ENCODE assay signal across 11 cellular contexts in genomic region chr21:39088831-39089380, GRCh38.
DNase-seq lines count a peak whose midpoint lies in the region; ATAC-seq, FAIRE-seq and TF ChIP-seq lines count a peak whose summit lies in the region.
"Had no signal": no experiment of that assay in that cellular context is flagged by ENCODE, and none has a peak within 500 bp of the region (broad histone marks: within the 10 kb centered on the region; RNA-seq: fewer than 3 reads in every experiment).

No MANE protein-coding gene starts in this region.

- H3F3A ChIP-seq in GM23248 (ENCODE audit: insufficient read depth) (no peaks in the 10 kb centered on the region), PC-3 (ENCODE audit: low read length, unreplicated experiment) (no peaks in the 10 kb centered on the region)

- H3K27ac ChIP-seq in GM23248 (no peak overlapping the region), PC-3 (ENCODE audit: low read length) (0 out of 2 replicates have a peak overlapping the region, but pooled peaks have one; percentile 8), endothelial cell of umbilical vein (ENCODE audit: insufficient read depth, low read depth, low read length) (no peak overlapping the region), osteoblast (ENCODE audit: low read depth, low read length) (no peak overlapping the region)

- POLR2A ChIA-PET in PC-3 (lab: Charles Lee; ENCODE audit: unreplicated experiment) (no interaction called here), endothelial cell of umbilical vein (lab: Charles Lee) (no interaction called here)

- peak; percentile 52 for DNase-seq in GM23248
- DNase-seq in PC-3 = peak; percentile 66
- peak; percentile 58 for DNase-seq in endothelial cell of umbilical vein (ENCODE audit: low read depth, low spot score)
- peak; percentile 77 for DNase-seq in osteoblast (ENCODE audit: insufficient read length, low spot score, missing footprints)
- no peak for DNase-seq in DMS153 treated with DMSO at 0.1 percent for 48 hours (lab: John Stamatoyannopoulos, UW; ENCODE audit: unreplicated experiment)
- no peak for DNase-seq in natural killer cell treated with Interleukin-12 subunit alpha and Interleukin-12 subunit beta and Interleukin-15 and Interleukin-18, amount 100 ng/mL, for 72 hours (ENCODE audit: low spot score)
- no peak for DNase-seq in H4 (ENCODE audit: low spot score)
- no peak for DNase-seq in NK-92 treated with Interleukin-12 subunit alpha and Interleukin-12 subunit beta, amount 100 ng/mL, for 24 hours (lab: John Stamatoyannopoulos, UW)
- DNase-seq: activated B cell treated with CpG ODN at 0.5 μM for 24 hours, cerebellar nuclear complex had no signal

- H3K4me2 ChIP-seq in GM23248 (ENCODE audit: unreplicated experiment) = no peak overlapping the region
- no peak overlapping the region for H3K4me2 ChIP-seq in PC-3 (ENCODE audit: low read length)
- no peak overlapping the region for H3K4me2 ChIP-seq in endothelial cell of umbilical vein (ENCODE audit: insufficient read depth, low read length)
- no peak overlapping the region for H3K4me2 ChIP-seq in osteoblast (ENCODE audit: insufficient read depth, low read length)

- dilution Hi-C loops in endothelial cell of umbilical vein (cut with MboI; ENCODE audit: extremely low pct_ligation_motif_present, low sequenced_read_pairs) = no loop called here

- no peaks in the 10 kb centered on the region for H3K9me3 ChIP-seq in GM23248 (ENCODE audit: low read depth)
- H3K9me3 ChIP-seq in PC-3 (ENCODE audit: low read length) = no peaks in the 10 kb centered on the region
- H3K9me3 ChIP-seq in endothelial cell of umbilical vein (replicated peaks; ENCODE audit: control insufficient read depth, insufficient read depth, low read length) = no peaks in the 10 kb centered on the region
- peaks cover 2% of the 10 kb centered on the region for H3K9me3 ChIP-seq in osteoblast (ENCODE audit: low read depth, low read length)
- H3K9me3 ChIP-seq: tibial nerve had no signal

- FAIRE-seq in endothelial cell of umbilical vein (lab: Jason Lieb, UNC) = peak; percentile 76

- CTCF ChIA-PET in PC-3 (lab: Charles Lee) (no interaction called here), endothelial cell of umbilical vein (lab: Charles Lee) (no interaction called here)

- no peak overlapping the region for H3K9ac ChIP-seq in GM23248
- H3K9ac ChIP-seq in PC-3 (ENCODE audit: low read length) = no peak overlapping the region
- no peak overlapping the region for H3K9ac ChIP-seq in endothelial cell of umbilical vein (replicated peaks; ENCODE audit: extremely low read depth, insufficient read depth, low read length)

- TF ChIP-seq POLR2A in endothelial cell of umbilical vein (IDR thresholded peaks at IDR 0.05; ENCODE audit: low read depth, low read length) = no peak

- H3K4me1 ChIP-seq in GM23248 (ENCODE audit: insufficient read depth) (no peaks in the 10 kb centered on the region), PC-3 (ENCODE audit: insufficient read depth, low read length) (peaks cover 9% of the 10 kb centered on the region; the same call in 1 of the 2 replicates), endothelial cell of umbilical vein (ENCODE audit: control insufficient read depth, extremely low read depth, insufficient read depth, low read length) (peaks cover 3% of the 10 kb centered on the region), osteoblast (ENCODE audit: insufficient read depth, low read length) (peaks cover 14% of the 10 kb centered on the region)

- H3K4me3 Mint-ChIP-seq in natural killer cell treated with Interleukin-12 subunit alpha and Interleukin-12 subunit beta and Interleukin-15 and Interleukin-18, amount 100 ng/mL, for 72 hours = no peak overlapping the region
- H3K4me3 Mint-ChIP-seq: activated B cell treated with CpG ODN at 0.5 μM for 24 hours had no signal

- BruUV-seq in PC-3 (replicated peaks; lab: Mats Ljungman, UMichigan) = no TSS peak
- no TSS peak for BruUV-seq in endothelial cell of umbilical vein (replicated peaks; lab: Mats Ljungman, UMichigan)

- H3K9me1 ChIP-seq in endothelial cell of umbilical vein (replicated peaks; ENCODE audit: control insufficient read depth, extremely low read depth, insufficient read depth, low read length) = no peaks in the 10 kb centered on the region

- peak; percentile 17; the same call in 1 of the 2 replicates for TF ChIP-seq CTCF in PC-3 (conservative IDR thresholded peaks at IDR 0.05; ENCODE audit: low read depth, low read length)
- TF ChIP-seq CTCF in endothelial cell of umbilical vein (IDR thresholded peaks at IDR 0.05; ENCODE audit: extremely low read depth in 1 of 2, insufficient read depth in 1 of 2, low read depth in 1 of 2, low read length in 2 of 2) = no peak
- TF ChIP-seq CTCF in osteoblast (IDR thresholded peaks at IDR 0.05; ENCODE audit: extremely low read depth, low read depth, low read length) = peak; percentile 15

- no peak overlapping the region for H2AFZ ChIP-seq in GM23248
- H2AFZ ChIP-seq in PC-3 (ENCODE audit: low read length) = peak overlapping the region; percentile 0; the same call in 1 of the 2 replicates
- H2AFZ ChIP-seq in endothelial cell of umbilical vein (ENCODE audit: low read depth, low read length) = no peak overlapping the region
- no peak overlapping the region for H2AFZ ChIP-seq in osteoblast (ENCODE audit: low read length)

- H3K36me3 ChIP-seq in GM23248 (ENCODE audit: low read depth) (no peaks in the 10 kb centered on the region), PC-3 (ENCODE audit: low read depth, low read length) (no peaks in the 10 kb centered on the region), endothelial cell of umbilical vein (ENCODE audit: control insufficient read depth in 2 of 2, extremely low read depth in 1 of 2, insufficient read depth in 2 of 2, low read length in 2 of 2) (no peaks in the 10 kb centered on the region), osteoblast (ENCODE audit: insufficient read depth, low read length) (no peaks in the 10 kb centered on the region)
- H3K36me3 ChIP-seq: tibial nerve had no signal

- H3K27me3 Mint-ChIP-seq in natural killer cell treated with Interleukin-12 subunit alpha and Interleukin-12 subunit beta and Interleukin-15 and Interleukin-18, amount 100 ng/mL, for 72 hours = peaks cover 3 to 7% of the 10 kb centered on the region in 2 donors

- H3K27ac Mint-ChIP-seq in natural killer cell treated with Interleukin-12 subunit alpha and Interleukin-12 subunit beta and Interleukin-15 and Interleukin-18, amount 100 ng/mL, for 72 hours = no peak overlapping the region
- H3K27ac Mint-ChIP-seq: activated B cell treated with CpG ODN at 0.5 μM for 24 hours had no signal

- peak; percentile 86 for ATAC-seq in PC-3
- ATAC-seq in natural killer cell treated with Interleukin-12 subunit alpha and Interleukin-12 subunit beta and Interleukin-15 and Interleukin-18, amount 100 ng/mL, for 72 hours = no peak

- H3K4me1 Mint-ChIP-seq in natural killer cell treated with Interleukin-12 subunit alpha and Interleukin-12 subunit beta and Interleukin-15 and Interleukin-18, amount 100 ng/mL, for 72 hours (ENCODE audit: low read depth in 2 of 2) = no peaks in the 10 kb centered on the region

- H3K36me3 Mint-ChIP-seq in natural killer cell treated with Interleukin-12 subunit alpha and Interleukin-12 subunit beta and Interleukin-15 and Interleukin-18, amount 100 ng/mL, for 72 hours = no peaks in the 10 kb centered on the region

- H4K20me1 ChIP-seq in GM23248 (ENCODE audit: insufficient read depth) (no peaks in the 10 kb centered on the region), PC-3 (ENCODE audit: low read length) (no peaks in the 10 kb centered on the region), endothelial cell of umbilical vein (replicated peaks; ENCODE audit: control insufficient read depth, extremely low read depth, insufficient read depth, low read length) (no peaks in the 10 kb centered on the region), osteoblast (ENCODE audit: insufficient read depth, low read length) (no peaks in the 10 kb centered on the region)

- H3K4me3 ChIP-seq in GM23248 (no peak overlapping the region), PC-3 (ENCODE audit: low read length) (no peak overlapping the region), endothelial cell of umbilical vein (replicated peaks in 1 of 3; ENCODE audit: insufficient read depth in 1 of 3, low read depth in 1 of 3, low read length in 3 of 3) (no peak overlapping the region), osteoblast (ENCODE audit: insufficient read depth, low read length) (no peak overlapping the region)

- H3K27me3 ChIP-seq in GM23248 (replicated peaks; ENCODE audit: insufficient read depth) (0 out of 2 replicates have a peak, but pooled peaks cover 3% of the 10 kb centered on the region), PC-3 (ENCODE audit: low read length) (no peaks in the 10 kb centered on the region), endothelial cell of umbilical vein (ENCODE audit: control insufficient read depth in 2 of 2, insufficient read depth in 2 of 2, low read length in 2 of 2) (no peaks in the 10 kb centered on the region), osteoblast (ENCODE audit: insufficient read depth, low read length) (peaks cover 22% of the 10 kb centered on the region)
- H3K27me3 ChIP-seq: tibial nerve had no signal

- H3K9me2 ChIP-seq in GM23248 (ENCODE audit: insufficient read depth) (no peaks in the 10 kb centered on the region), PC-3 (replicated peaks; ENCODE audit: low read length) (no peaks in the 10 kb centered on the region)

- intact Hi-C loops in PC-3 (cut with micrococcal nuclease) (loop anchor here (5.0 kb wide), 1 partner anchor 38 kb away; no protein-coding TSS in a partner anchor), endothelial cell of umbilical vein (cut with micrococcal nuclease) (no loop called here)

- in situ Hi-C loops in GM23248 (cut with MboI) = no loop called here

- 78 to 79% methylated on average over 9 of the region's 9 CpGs for WGBS in GM23248 (ENCODE audit: low coverage in 1 of 2, low lambda C conversion rate in 2 of 2, missing lambda C conversion rate in 2 of 2), 2 experiments

- H3K79me2 ChIP-seq in GM23248 (ENCODE audit: insufficient read depth) = no peaks in the 10 kb centered on the region
- H3K79me2 ChIP-seq in PC-3 (ENCODE audit: low read length) = no peaks in the 10 kb centered on the region
- H3K79me2 ChIP-seq in endothelial cell of umbilical vein (ENCODE audit: control insufficient read depth, insufficient read depth, low read length) = no peaks in the 10 kb centered on the region
- no peaks in the 10 kb centered on the region for H3K79me2 ChIP-seq in osteoblast (ENCODE audit: insufficient read depth, low read length)

- H3K9me3 Mint-ChIP-seq in natural killer cell treated with Interleukin-12 subunit alpha and Interleukin-12 subunit beta and Interleukin-15 and Interleukin-18, amount 100 ng/mL, for 72 hours = no peaks in the 10 kb centered on the region
- H3K9me3 Mint-ChIP-seq: activated B cell treated with CpG ODN at 0.5 μM for 24 hours had no signal

TF ChIP-seq in endothelial cell of umbilical vein, 7 proteins besides CTCF, POLR2A, EP300 and RAD21 (continues in another document):
- TF ChIP-seq MYC (IDR thresholded peaks at IDR 0.05; ENCODE audit: low read depth, low read length) = no peak
- peak; percentile 50 for TF ChIP-seq JUN (IDR thresholded peaks at IDR 0.05; ENCODE audit: borderline replicate concordance, insufficient read depth, insufficient read length, low read depth)
- no peak for TF ChIP-seq EZH2 (IDR thresholded peaks at IDR 0.05; ENCODE audit: borderline replicate concordance, low read depth, low read length, severe bottlenecking)
- TF ChIP-seq FOS (IDR thresholded peaks at IDR 0.05; ENCODE audit: borderline replicate concordance, insufficient read depth, low read length) = peak; percentile 46

Comparison
In these comparisons a context has a peak if more than half of its experiments do, and no peak if none do; other contexts are left out.
1. DNase-seq: peak in GM23248 (single experiment), PC-3 (single experiment), endothelial cell of umbilical vein (single experiment) and osteoblast (single experiment); none in DMS153 treated with DMSO at 0.1 percent for 48 hours (single experiment), natural killer cell treated with Interleukin-12 subunit alpha and Interleukin-12 subunit beta and Interleukin-15 and Interleukin-18, amount 100 ng/mL, for 72 hours (single experiment), H4 (single experiment) and NK-92 treated with Interleukin-12 subunit alpha and Interleukin-12 subunit beta, amount 100 ng/mL, for 24 hours (single experiment).
2. CTCF ChIP-seq: peak in PC-3 (single experiment) and osteoblast (single experiment); none in endothelial cell of umbilical vein (0 of 2).